Comparison of ENCODE assay signal across 9 cellular contexts in genomic region chr3:66253790-66254620, GRCh38. TPM values are rescaled to one million over a fixed set of nuclear protein-coding genes. Genes with fewer than 3 reads are reported as not detected.
DNase-seq lines count a peak whose midpoint lies in the region; ATAC-seq and TF ChIP-seq lines count a peak whose summit lies in the region.
"Had no signal": no experiment of that assay in that cellular context is flagged by ENCODE, and none has a peak within 500 bp of the region (broad histone marks: within the 10 kb centered on the region; RNA-seq: fewer than 3 reads in every experiment).

No MANE protein-coding gene starts in this region.

- peaks cover 14% of the 10 kb centered on the region for H3K4me1 Mint-ChIP-seq in brain

- intact Hi-C loops in right lobe of liver (cut with DNase I) = loop anchor here in 1 of 2 donors (10.0 kb wide), 1 partner anchor 561 kb away; no protein-coding TSS in a partner anchor

- H3K27ac ChIP-seq in right lobe of liver = no peak overlapping the region
- H3K27ac ChIP-seq: skin epidermis had no signal

- H3K27me3 ChIP-seq in right lobe of liver = no peaks in the 10 kb centered on the region

- H3K9me3 Mint-ChIP-seq in brain = no peaks in the 10 kb centered on the region

- WGBS in right lobe of liver (ENCODE audit: insufficient coverage, low coverage, low lambda C conversion rate, missing lambda C conversion rate) = 44% methylated on average over 6 of the region's 6 CpGs

- H3K4me3 Mint-ChIP-seq in brain = no peak overlapping the region

- no peak overlapping the region for H3K4me3 ChIP-seq in right lobe of liver
- H3K4me3 ChIP-seq: skin epidermis had no signal

- no peaks in the 10 kb centered on the region for H3K27me3 Mint-ChIP-seq in brain

- no peaks in the 10 kb centered on the region for H3K9me3 ChIP-seq in right lobe of liver

- peak in 3 of 4 donors; percentile 43 to 69 (median 59) for ATAC-seq in right lobe of liver

- H3K27ac Mint-ChIP-seq in brain = peak overlapping the region in 1 of 5 experiments; percentile 5

- DNase-seq in G401 (ENCODE audit: low spot score) = peak; percentile 54
- DNase-seq in KG1 (lab: John Stamatoyannopoulos, UW) = peak; percentile 12
- no peak for DNase-seq in right lobe of liver
- DNase-seq in cortex of kidney (lab: John Stamatoyannopoulos, UW) = no peak
- DNase-seq in DMS153 (lab: John Stamatoyannopoulos, UW) = no peak
- no peak for DNase-seq in activated T-cell treated with anti-CD3 and anti-CD28 coated beads, Interleukin-2, amount 50 U/mL, for 48 hours
- no peak for DNase-seq in NK-92 (lab: John Stamatoyannopoulos, UW; ENCODE audit: unreplicated experiment)

- in situ Hi-C loops in G401 (cut with HindIII; ENCODE audit: low sequenced_read_pairs) = loop anchor here (25.0 kb wide), 1 partner anchor 558 kb away; no protein-coding TSS in a partner anchor

- TF ChIP-seq POLR2A in right lobe of liver (IDR thresholded peaks at IDR 0.05) = no peak

- no peaks in the 10 kb centered on the region for H3K36me3 ChIP-seq in right lobe of liver

- TF ChIP-seq CTCF in brain (conservative IDR thresholded peaks at IDR 0.05) (peak; percentile 86 to 93), right lobe of liver (IDR thresholded peaks at IDR 0.05) (peak; percentile 74 to 82 (median 76))

- H3K36me3 Mint-ChIP-seq in brain = peaks cover 7% of the 10 kb centered on the region

- H3K4me1 ChIP-seq in right lobe of liver = no peaks in the 10 kb centered on the region

RNA-seq across cellular contexts. Expression of gene SLC25A26, which starts 33.2 kb away (rescaled TPM):
- total RNA-seq in G401 (2014; rRNA removed; shearing (Covaris generic)) = 35.2 and 38.7 TPM in 2 replicates
- 17.8 TPM for polyA plus RNA-seq in brain (ENCODE audit: insufficient read depth, low read depth, low replicate concordance)
- 10 to 100 TPM; 11.2 to 17.4 (median 12.8) TPM for total RNA-seq in right lobe of liver

Comparison
In these comparisons a context has a peak if more than half of its experiments do, and no peak if none do; other contexts are left out.
1. DNase-seq: peak in G401 (single experiment) and KG1 (single experiment); none in right lobe of liver (0 of 3), cortex of kidney (single experiment), DMS153 (single experiment), activated T-cell treated with anti-CD3 and anti-CD28 coated beads, Interleukin-2, amount 50 U/mL, for 48 hours (0 of 2) and NK-92 (single experiment).